In genomic region chr16:14372471-14372870, GRCh38 we compare ENCODE assay signal across 14 cellular contexts.
"Had no signal": no experiment of that assay in that cellular context is flagged by ENCODE, and none has a peak within 500 bp of the region (broad histone marks: within the 10 kb centered on the region; RNA-seq: fewer than 3 reads in every experiment).

No MANE protein-coding gene starts in this region.

- H3K4me1 Mint-ChIP-seq: activated naive CD8-positive, alpha-beta T cell treated with anti-CD3 and anti-CD28 coated beads, Interleukin-2, amount 10 ng/mL, durations not matched to agents 7 days and 5 days; natural killer cell had no signal

- H3K9me3 ChIP-seq: breast epithelium, left lung, suprapubic skin had no signal

- H3K9me3 Mint-ChIP-seq: activated CD4-positive, alpha-beta memory T cell treated with anti-CD3 and anti-CD28 coated beads for 36 hours; activated naive CD8-positive, alpha-beta T cell treated with anti-CD3 and anti-CD28 coated beads, Interleukin-2, amount 10 ng/mL, durations not matched to agents 7 days and 5 days; activated T-cell treated with anti-CD3 and anti-CD28 coated beads, Interleukin-2, amount 50 U/mL, for 4 hours; memory B cell; natural killer cell; type B pancreatic cell had no signal

- H3K36me3 Mint-ChIP-seq: activated CD4-positive, alpha-beta memory T cell treated with anti-CD3 and anti-CD28 coated beads for 36 hours; activated naive CD8-positive, alpha-beta T cell treated with anti-CD3 and anti-CD28 coated beads, Interleukin-2, amount 10 ng/mL, durations not matched to agents 7 days and 5 days; memory B cell; natural killer cell; type B pancreatic cell had no signal

- H3K4me3 Mint-ChIP-seq: activated CD4-positive, alpha-beta memory T cell treated with anti-CD3 and anti-CD28 coated beads for 36 hours; activated naive CD8-positive, alpha-beta T cell treated with anti-CD3 and anti-CD28 coated beads, Interleukin-2, amount 10 ng/mL, durations not matched to agents 7 days and 5 days; activated T-cell treated with anti-CD3 and anti-CD28 coated beads, Interleukin-2, amount 50 U/mL, for 4 hours; memory B cell; natural killer cell; type B pancreatic cell had no signal

- H3K27ac Mint-ChIP-seq: activated CD4-positive, alpha-beta memory T cell treated with anti-CD3 and anti-CD28 coated beads for 36 hours; activated naive CD8-positive, alpha-beta T cell treated with anti-CD3 and anti-CD28 coated beads, Interleukin-2, amount 10 ng/mL, durations not matched to agents 7 days and 5 days; memory B cell; natural killer cell; type B pancreatic cell had no signal

- H3K36me3 ChIP-seq: breast epithelium, left lung, suprapubic skin had no signal

- H3K27ac ChIP-seq: breast epithelium, left lung, suprapubic skin had no signal

- H3K27me3 ChIP-seq: breast epithelium, suprapubic skin had no signal

- H3K4me1 ChIP-seq: breast epithelium, left lung had no signal

- H3K4me3 ChIP-seq: breast epithelium, left lung, suprapubic skin had no signal

- H3K27me3 Mint-ChIP-seq: activated CD4-positive, alpha-beta memory T cell treated with anti-CD3 and anti-CD28 coated beads for 36 hours; activated naive CD8-positive, alpha-beta T cell treated with anti-CD3 and anti-CD28 coated beads, Interleukin-2, amount 10 ng/mL, durations not matched to agents 7 days and 5 days; memory B cell; type B pancreatic cell had no signal

- ATAC-seq: activated T-cell treated with anti-CD3 and anti-CD28 coated beads, Interleukin-2, amount 50 U/mL, for 4 hours; left lung; natural killer cell; stimulated activated naive CD8-positive, alpha-beta T cell treated with anti-CD3 and anti-CD28 coated beads, Interleukin-15, Interleukin-2, amounts not matched to agents 100 U/mL and 50 U/mL, for 24 hours had no signal

- DNase-seq: activated CD4-positive, alpha-beta memory T cell treated with anti-CD3 and anti-CD28 coated beads for 36 hours; activated naive CD8-positive, alpha-beta T cell treated with anti-CD3 and anti-CD28 coated beads, Interleukin-2, amount 10 ng/mL, durations not matched to agents 7 days and 5 days; activated T-cell treated with anti-CD3 and anti-CD28 coated beads, Interleukin-2, amount 50 U/mL, for 4 hours; aorta; dermis blood vessel endothelial cell; natural killer cell; stimulated activated CD4-positive, alpha-beta T cell treated with anti-CD3 and anti-CD28 coated beads, Interleukin-12 subunit alpha, Interleukin-12 subunit beta, amount 100 ng/mL, for 4 hours; stimulated activated naive CD8-positive, alpha-beta T cell treated with anti-CD3 and anti-CD28 coated beads, Interleukin-15, Interleukin-2, amounts not matched to agents 100 U/mL and 50 U/mL, for 24 hours; T-helper 9 cell had no signal
